ENCODE assay signal across 10 cellular contexts in the genomic region with DNA sequence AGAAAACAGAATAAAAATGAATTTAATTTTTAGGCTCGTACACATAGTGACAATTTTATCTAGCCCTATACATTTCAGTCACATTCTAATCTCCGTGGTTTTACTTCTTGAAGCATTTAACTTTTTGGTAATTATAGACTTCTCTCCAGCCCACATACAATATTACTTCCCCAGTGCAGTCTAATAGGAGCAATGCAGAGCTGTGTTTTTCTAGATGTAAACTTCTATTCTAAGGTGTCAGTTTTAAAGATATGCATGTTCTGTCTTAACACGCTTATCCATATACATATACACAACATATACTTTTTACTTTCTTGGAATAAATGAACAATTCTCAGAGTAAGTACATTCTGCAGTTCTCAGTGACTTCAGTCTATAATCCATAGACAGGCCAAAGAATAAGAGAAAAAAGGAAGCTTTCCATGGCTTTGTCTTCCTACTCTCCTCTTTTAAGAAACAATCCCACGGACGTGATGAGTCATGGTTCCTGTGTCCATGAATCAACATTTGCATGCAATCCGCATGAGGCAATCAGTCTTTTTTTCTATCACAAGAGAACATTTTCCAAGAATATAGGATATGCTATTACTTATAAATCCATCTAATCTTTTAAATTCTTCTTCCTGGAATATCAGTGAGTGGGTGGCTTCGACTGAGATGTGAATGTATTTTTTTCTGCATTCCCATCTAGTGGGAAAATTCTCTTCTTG. TPM values are rescaled to one million over a fixed set of nuclear protein-coding genes. Genes with fewer than 3 reads are reported as not detected.
DNase-seq lines count a peak whose midpoint lies in the region; ATAC-seq and TF ChIP-seq lines count a peak whose summit lies in the region.
"Had no signal": no experiment of that assay in that cellular context is flagged by ENCODE, and none has a peak within 500 bp of the region (broad histone marks: within the 10 kb centered on the region; RNA-seq: fewer than 3 reads in every experiment).

No MANE protein-coding gene starts in this region.

- no peak overlapping the region for H3K4me3 ChIP-seq in AG04449 (ENCODE audit: low read depth, low read length)
- H3K4me3 ChIP-seq in astrocyte of the spinal cord (ENCODE audit: low read depth, low read length) = no peak overlapping the region

- no peaks in the 10 kb centered on the region for H3K9me3 Mint-ChIP-seq in activated naive CD8-positive, alpha-beta T cell treated with anti-CD3 and anti-CD28 coated beads, Interleukin-2, amount 50 U/mL, for 24 hours
- H3K9me3 Mint-ChIP-seq in activated CD4-positive, alpha-beta memory T cell treated with anti-CD3 and anti-CD28 coated beads, Interleukin-2, amount 10 ng/mL, durations not matched to agents 7 days and 5 days = no peaks in the 10 kb centered on the region
- H3K9me3 Mint-ChIP-seq: T-helper 1 cell treated with Interleukin-12 subunit alpha and Interleukin-12 subunit beta and Interleukin-4 antibody, amounts not matched to agents 30 μg/mL and 1 μg/mL, for 36 hours had no signal

- POLR2A ChIA-PET in AG04449 (lab: Yijun Ruan, JAX) = interaction anchor here (0.7 kb wide), 1 partner anchor 10 kb away, joined by 3 read pairs; no protein-coding TSS in a partner anchor
- POLR2A ChIA-PET in activated CD4-positive, alpha-beta memory T cell treated with anti-CD3 and anti-CD28 coated beads, Interleukin-2, amount 10 ng/mL, durations not matched to agents 7 days and 5 days (lab: Charles Lee) = no interaction called here

- H3K27me3 Mint-ChIP-seq in activated naive CD8-positive, alpha-beta T cell treated with anti-CD3 and anti-CD28 coated beads, Interleukin-2, amount 50 U/mL, for 24 hours = no peaks in the 10 kb centered on the region
- peaks cover 2% of the 10 kb centered on the region for H3K27me3 Mint-ChIP-seq in activated CD4-positive, alpha-beta memory T cell treated with anti-CD3 and anti-CD28 coated beads, Interleukin-2, amount 10 ng/mL, durations not matched to agents 7 days and 5 days

- DNase-seq in AG04449 (ENCODE audit: low read depth, low spot score) (peak; percentile 68), HT1080 (ENCODE audit: low read depth) (peak; percentile 88), astrocyte of the spinal cord (ENCODE audit: low read depth, low spot score) (peak; percentile 91), kidney tubule cell (ENCODE audit: low spot score) (peak; percentile 65), left colon (no peak), medulla oblongata (ENCODE audit: extremely low spot score) (no peak)
- DNase-seq in activated naive CD8-positive, alpha-beta T cell treated with anti-CD3 and anti-CD28 coated beads, Interleukin-2, amount 50 U/mL, for 24 hours = no peak
- no peak for DNase-seq in activated CD4-positive, alpha-beta memory T cell treated with anti-CD3 and anti-CD28 coated beads, Interleukin-2, amount 10 ng/mL, durations not matched to agents 7 days and 5 days
- DNase-seq: cerebellar nuclear complex had no signal

- no peak overlapping the region for H3K4me3 Mint-ChIP-seq in activated naive CD8-positive, alpha-beta T cell treated with anti-CD3 and anti-CD28 coated beads, Interleukin-2, amount 50 U/mL, for 24 hours
- no peak overlapping the region for H3K4me3 Mint-ChIP-seq in activated CD4-positive, alpha-beta memory T cell treated with anti-CD3 and anti-CD28 coated beads, Interleukin-2, amount 10 ng/mL, durations not matched to agents 7 days and 5 days
- H3K4me3 Mint-ChIP-seq: T-helper 1 cell treated with Interleukin-12 subunit alpha and Interleukin-12 subunit beta and Interleukin-4 antibody, amounts not matched to agents 30 μg/mL and 1 μg/mL, for 36 hours had no signal

- intact Hi-C loops in left colon (cut with DNase I, micrococcal nuclease) = no loop called here

- TF ChIP-seq CTCF in AG04449 (IDR thresholded peaks at IDR 0.05; ENCODE audit: insufficient read depth, low read length, missing control alignments) (no peak), astrocyte of the spinal cord (IDR thresholded peaks at IDR 0.05; ENCODE audit: low read depth, low read length) (no peak)

- no peaks in the 10 kb centered on the region for H3K4me1 Mint-ChIP-seq in activated naive CD8-positive, alpha-beta T cell treated with anti-CD3 and anti-CD28 coated beads, Interleukin-2, amount 50 U/mL, for 24 hours
- no peaks in the 10 kb centered on the region for H3K4me1 Mint-ChIP-seq in activated CD4-positive, alpha-beta memory T cell treated with anti-CD3 and anti-CD28 coated beads, Interleukin-2, amount 10 ng/mL, durations not matched to agents 7 days and 5 days

- no peak overlapping the region for H3K27ac Mint-ChIP-seq in activated naive CD8-positive, alpha-beta T cell treated with anti-CD3 and anti-CD28 coated beads, Interleukin-2, amount 50 U/mL, for 24 hours
- no peak overlapping the region for H3K27ac Mint-ChIP-seq in activated CD4-positive, alpha-beta memory T cell treated with anti-CD3 and anti-CD28 coated beads, Interleukin-2, amount 10 ng/mL, durations not matched to agents 7 days and 5 days
- H3K27ac Mint-ChIP-seq: T-helper 1 cell treated with Interleukin-12 subunit alpha and Interleukin-12 subunit beta and Interleukin-4 antibody, amounts not matched to agents 30 μg/mL and 1 μg/mL, for 36 hours had no signal

- CTCF ChIA-PET in AG04449 (lab: Yijun Ruan, JAX) = interaction anchor here (1.3 kb wide), 1 partner anchor 15 kb away, joined by 3 read pairs; no protein-coding TSS in a partner anchor
- CTCF ChIA-PET in activated CD4-positive, alpha-beta memory T cell treated with anti-CD3 and anti-CD28 coated beads, Interleukin-2, amount 10 ng/mL, durations not matched to agents 7 days and 5 days (lab: Charles Lee) = no interaction called here

- in situ Hi-C loops in astrocyte of the spinal cord (cut with HindIII; ENCODE audit: low sequenced_read_pairs) = no loop called here

- no peaks in the 10 kb centered on the region for H3K36me3 Mint-ChIP-seq in activated naive CD8-positive, alpha-beta T cell treated with anti-CD3 and anti-CD28 coated beads, Interleukin-2, amount 50 U/mL, for 24 hours (ENCODE audit: low read depth)
- no peaks in the 10 kb centered on the region for H3K36me3 Mint-ChIP-seq in activated CD4-positive, alpha-beta memory T cell treated with anti-CD3 and anti-CD28 coated beads, Interleukin-2, amount 10 ng/mL, durations not matched to agents 7 days and 5 days (ENCODE audit: low read depth)

- no peak for ATAC-seq in activated naive CD8-positive, alpha-beta T cell treated with anti-CD3 and anti-CD28 coated beads, Interleukin-2, amount 50 U/mL, for 24 hours
- no peak for ATAC-seq in left colon

RNA-seq across cellular contexts. Expression of a gene that starts 42.8 kb away (rescaled TPM):
- 0.19 and 2.6 TPM in 2 replicates for total RNA-seq in HT1080 (2014; rRNA removed; shearing (Covaris generic))
- polyA plus RNA-seq in HT1080 (2015; cell fraction: cytosol; rRNA removed) = 1.1 and 1.5 TPM in 2 replicates
- 0.82 and 2.4 TPM in 2 replicates for polyA plus RNA-seq in HT1080 (2015; cell fraction: nucleus; rRNA removed)
- 1 to 10 TPM; 1.0 to 1.2 TPM for total RNA-seq in activated CD4-positive, alpha-beta memory T cell treated with anti-CD3 and anti-CD28 coated beads, Interleukin-2, amount 10 ng/mL, durations not matched to agents 7 days and 5 days
- 1 to 10 TPM; 2.7 to 5.2 TPM for total RNA-seq in left colon

Comparison
In these comparisons a context has a peak if more than half of its experiments do, and no peak if none do; other contexts are left out.
1. DNase-seq: peak in AG04449 (single experiment), HT1080 (single experiment), astrocyte of the spinal cord (single experiment) and kidney tubule cell (single experiment); none in activated naive CD8-positive, alpha-beta T cell treated with anti-CD3 and anti-CD28 coated beads, Interleukin-2, amount 50 U/mL, for 24 hours (single experiment), activated CD4-positive, alpha-beta memory T cell treated with anti-CD3 and anti-CD28 coated beads, Interleukin-2, amount 10 ng/mL, durations not matched to agents 7 days and 5 days (single experiment), left colon (0 of 2) and medulla oblongata (single experiment).